8 cellular contexts compared by ENCODE assay signal in genomic region chr21:44818636-44819011, GRCh38. TPM values are rescaled to one million over a fixed set of nuclear protein-coding genes. Genes with fewer than 3 reads are reported as not detected.
DNase-seq lines count a peak whose midpoint lies in the region; ATAC-seq, FAIRE-seq and TF ChIP-seq lines count a peak whose summit lies in the region.

No MANE protein-coding gene starts in this region.

- H3F3A ChIP-seq in SK-N-SH (replicated peaks; ENCODE audit: insufficient read depth): peaks cover 12% of the 10 kb centered on the region

- no peaks in the 10 kb centered on the region for H3K9me2 ChIP-seq in SK-N-SH

- H3K36me3 ChIP-seq in SK-N-SH (replicated peaks in 1 of 2; ENCODE audit: control insufficient read depth in 1 of 2, insufficient read depth in 2 of 2, low read length in 1 of 2): peaks cover 0 to 3% of the 10 kb centered on the region in 2 experiments
- peaks cover 0 to 1% of the 10 kb centered on the region in 2 donors for H3K36me3 ChIP-seq in ascending aorta
- H3K36me3 ChIP-seq in keratinocyte (ENCODE audit: control insufficient read depth in 2 of 2, extremely low read depth in 1 of 2, insufficient read depth in 2 of 2, low read length in 2 of 2): peaks cover 1 to 3% of the 10 kb centered on the region in 2 experiments
- peaks cover 0 to 3% of the 10 kb centered on the region in 2 donors for H3K36me3 ChIP-seq in stomach smooth muscle (ENCODE audit: control insufficient read depth in 2 of 2, insufficient read depth in 2 of 2, low read length in 2 of 2)

- DNase-seq in SK-N-SH (no peak), ascending aorta (ENCODE audit: low spot score in 2 of 2) (no peak), keratinocyte (ENCODE audit: low read depth, low spot score) (no peak), epidermal melanocyte (ENCODE audit: insufficient read length, low spot score) (no peak)
- no peak for DNase-seq in stimulated activated CD4-positive, alpha-beta T cell treated with anti-CD3 and anti-CD28 coated beads, Interleukin-4, amount 100 ng/mL, for 1 hour

- POLR2A ChIA-PET in SK-N-SH (lab: Yijun Ruan, JAX): no interaction called here

- WGBS in SK-N-SH (ENCODE audit: low lambda C conversion rate): no CpG with 5 or more reads among the region's 37 CpGs

- H3K27me3 ChIP-seq in SK-N-SH (ENCODE audit: insufficient read depth) (no peaks in the 10 kb centered on the region), ascending aorta (no peaks in the 10 kb centered on the region), keratinocyte (ENCODE audit: control insufficient read depth, extremely low read depth, insufficient read depth, low read length) (no peaks in the 10 kb centered on the region), stomach smooth muscle (ENCODE audit: control insufficient read depth in 1 of 2, insufficient read depth in 2 of 2, low read length in 2 of 2) (no peaks in the 10 kb centered on the region)

- H3K4me3 ChIP-seq in SK-N-SH (ENCODE audit: low read depth in 2 of 2, low read length in 1 of 2): peak overlapping the region; percentile 60 to 75
- H3K4me3 ChIP-seq in ascending aorta: peak overlapping the region; percentile 60 to 85
- H3K4me3 ChIP-seq in keratinocyte (ENCODE audit: control insufficient read depth in 2 of 3, extremely low read depth in 1 of 3, insufficient read depth in 2 of 3, low read depth in 1 of 3, low read length in 3 of 3): peak overlapping the region; percentile 57 to 68 (median 64)
- H3K4me3 ChIP-seq in stomach smooth muscle (ENCODE audit: low read length in 2 of 2): peak overlapping the region; percentile 51 to 78

- peak overlapping the region; percentile 84 for H3K4me2 ChIP-seq in SK-N-SH
- peak overlapping the region; percentile 69 for H3K4me2 ChIP-seq in keratinocyte (ENCODE audit: control insufficient read depth, extremely low read depth, insufficient read depth, low read depth, low read length)

- peaks cover 8 to 28% of the 10 kb centered on the region in 2 experiments; a peak in 3 of 4 replicates for H3K4me1 ChIP-seq in SK-N-SH (ENCODE audit: control insufficient read depth in 1 of 2, insufficient read depth in 2 of 2, low read depth in 1 of 2, low read length in 1 of 2)
- H3K4me1 ChIP-seq in ascending aorta: peaks cover 5 to 12% of the 10 kb centered on the region in 2 donors
- H3K4me1 ChIP-seq in keratinocyte (ENCODE audit: control insufficient read depth, extremely low read depth, insufficient read depth, low read length): no peaks in the 10 kb centered on the region
- H3K4me1 ChIP-seq in stomach smooth muscle (ENCODE audit: control insufficient read depth, insufficient read depth, low read length): peaks cover 14% of the 10 kb centered on the region

- no peak for FAIRE-seq in keratinocyte (lab: Jason Lieb, UNC)

- H3K79me2 ChIP-seq in SK-N-SH (ENCODE audit: insufficient read depth) (peaks cover 38% of the 10 kb centered on the region), keratinocyte (ENCODE audit: control insufficient read depth, insufficient read depth, low read length) (peaks cover 34% of the 10 kb centered on the region)

- H3K9ac ChIP-seq in SK-N-SH (peak overlapping the region; percentile 79; the same call in 1 of the 2 replicates), keratinocyte (ENCODE audit: control insufficient read depth, extremely low read depth, insufficient read depth, low read length) (peak overlapping the region; percentile 81), stomach smooth muscle (ENCODE audit: low read length in 2 of 2) (peak overlapping the region; percentile 79 to 82)

- CTCF ChIA-PET in SK-N-SH (lab: Yijun Ruan, JAX): no interaction called here

- intact Hi-C loops in ascending aorta (cut with DNase I): loop anchor here (1.0 to 10.0 kb wide), 3 partner anchors 17 to 316 kb away; partner anchors contain the start of gene UBE2G2

- peak overlapping the region in 1 of 2 experiments; percentile 76; a peak in 2 of 4 replicates for H3K27ac ChIP-seq in SK-N-SH (ENCODE audit: low read depth in 2 of 2, low read length in 1 of 2)
- peak overlapping the region; percentile 73 to 82 for H3K27ac ChIP-seq in ascending aorta
- no peak overlapping the region for H3K27ac ChIP-seq in keratinocyte (ENCODE audit: control insufficient read depth, insufficient read depth, low read length)
- peak overlapping the region; percentile 62 for H3K27ac ChIP-seq in stomach smooth muscle (ENCODE audit: low read length)

- no peak for TF ChIP-seq RAD21 in SK-N-SH (IDR thresholded peaks at IDR 0.05; ENCODE audit: low read length)

- TF ChIP-seq CTCF in SK-N-SH (IDR thresholded peaks at IDR 0.05): no peak
- no peak for TF ChIP-seq CTCF in ascending aorta (IDR thresholded peaks at IDR 0.05)
- no peak for TF ChIP-seq CTCF in keratinocyte (optimal IDR thresholded peaks at IDR 0.05 in 1 of 3, IDR thresholded peaks at IDR 0.05 in 1 of 3, conservative IDR thresholded peaks at IDR 0.05 in 1 of 3; ENCODE audit: extremely low read depth in 1 of 3, insufficient read depth in 2 of 3, low read length in 3 of 3)

- H2AFZ ChIP-seq in SK-N-SH (ENCODE audit: low read depth) (peak overlapping the region; percentile 78; the same call in 1 of the 2 replicates), keratinocyte (ENCODE audit: control insufficient read depth, low read length) (peak overlapping the region; percentile 37)

- dilution Hi-C loops in keratinocyte (cut with MboI; ENCODE audit: extremely low pct_ligation_motif_present, low sequenced_read_pairs): no loop called here

- H3K9me1 ChIP-seq in keratinocyte (ENCODE audit: control insufficient read depth, extremely low read depth, insufficient read depth, low read length): no peaks in the 10 kb centered on the region

- H3K9me3 ChIP-seq in SK-N-SH (peaks cover 7% of the 10 kb centered on the region; the same call in 1 of the 2 replicates), ascending aorta (peaks cover 19 to 31% of the 10 kb centered on the region in 2 donors), keratinocyte (ENCODE audit: control insufficient read depth, low read depth, low read length) (peaks cover 5% of the 10 kb centered on the region), stomach smooth muscle (ENCODE audit: control insufficient read depth in 2 of 2, low read length in 2 of 2) (peaks cover 4 to 17% of the 10 kb centered on the region in 2 donors)

- ATAC-seq in SK-N-SH treated with all-trans-retinoic acid at 6 μM for 48 hours (no peak), GM18511 (IDR thresholded peaks at IDR 0.05; ENCODE audit: unreplicated experiment) (no peak)

- TF ChIP-seq EP300 in SK-N-SH (IDR thresholded peaks at IDR 0.05; ENCODE audit: borderline replicate concordance in 1 of 2, low read depth in 1 of 2, low read length in 1 of 2): no peak

- H4K20me1 ChIP-seq in SK-N-SH (ENCODE audit: insufficient read depth): peaks cover 36% of the 10 kb centered on the region
- H4K20me1 ChIP-seq in keratinocyte (ENCODE audit: control insufficient read depth, extremely low read depth, insufficient read depth, low read length): peaks cover 24% of the 10 kb centered on the region

TF ChIP-seq in SK-N-SH, 30 proteins besides CTCF, POLR2A, EP300 and RAD21 (continues in another document):
- TF ChIP-seq EZH2phosphoT487 (IDR thresholded peaks at IDR 0.05; ENCODE audit: borderline replicate concordance, low read depth): no peak
- no peak for TF ChIP-seq MXI1 (IDR thresholded peaks at IDR 0.05; ENCODE audit: low read depth, low read length)

TF ChIP-seq in SK-N-SH treated with all-trans-retinoic acid at 6 μM for 48 hours, 23 proteins besides CTCF, POLR2A, EP300 and RAD21 (continues in another document):
- TF ChIP-seq PPARA (CRISPR knock-in tag; IDR thresholded peaks at IDR 0.05; ENCODE audit: borderline replicate concordance): no peak
- no peak for TF ChIP-seq ZC3H10 (CRISPR knock-in tag; IDR thresholded peaks at IDR 0.05)

RNA-seq across cellular contexts. Expression of gene SUMO3, which starts 0.8 kb away (rescaled TPM):
- 89.0 and 125 TPM in 2 replicates for polyA plus RNA-seq in SK-N-SH (2012; rRNA removed)
- polyA plus RNA-seq in SK-N-SH (2012; cell fraction: cytosol; rRNA removed): 116 and 122 TPM in 2 replicates
- polyA plus RNA-seq in SK-N-SH (2012; cell fraction: nucleus; rRNA removed): 31.5 and 38.2 TPM in 2 replicates
- total RNA-seq in ascending aorta: 69.2 TPM
- polyA plus RNA-seq in keratinocyte: 69.3 to 132 TPM (median 115 TPM) in 3 replicates
- 21.6 TPM for polyA plus RNA-seq in keratinocyte (2011; ENCODE audit: low read depth)
- polyA plus RNA-seq in keratinocyte (2011; cell fraction: cytosol; rRNA removed): 134 and 154 TPM in 2 replicates
- polyA plus RNA-seq in keratinocyte (2011; cell fraction: nucleus; rRNA removed): 33.1 and 37.7 TPM in 2 replicates
- 51.1 and 105 TPM in 2 replicates for polyA plus RNA-seq in keratinocyte (2012; ENCODE audit: low replicate concordance)
- 62.1 to 83.9 TPM (median 66.2 TPM) in 3 replicates for polyA minus RNA-seq in keratinocyte
- polyA minus RNA-seq in keratinocyte (2011; cell fraction: cytosol; rRNA and poly(A)+ RNA removed): 103 TPM
- polyA minus RNA-seq in keratinocyte (2011; cell fraction: nucleus; rRNA and poly(A)+ RNA removed): 13.4 and 18.2 TPM in 2 replicates

RNA-seq across cellular contexts. Expression of gene UBE2G2, which starts 17.0 kb away (rescaled TPM):
- polyA plus RNA-seq in SK-N-SH (2012; rRNA removed) (129 and 149 TPM in 2 replicates), keratinocyte (82.0 to 114 TPM (median 106 TPM) in 3 replicates)
- polyA plus RNA-seq in SK-N-SH (2012; cell fraction: cytosol; rRNA removed): 55.4 and 71.0 TPM in 2 replicates
- 527 and 606 TPM in 2 replicates for polyA plus RNA-seq in SK-N-SH (2012; cell fraction: nucleus; rRNA removed)
- total RNA-seq in ascending aorta: 58.1 TPM
- 44.9 TPM for polyA plus RNA-seq in keratinocyte (2011; ENCODE audit: low read depth)
- 65.3 and 72.5 TPM in 2 replicates for polyA plus RNA-seq in keratinocyte (2011; cell fraction: cytosol; rRNA removed)
- polyA plus RNA-seq in keratinocyte (2011; cell fraction: nucleus; rRNA removed): 241 and 269 TPM in 2 replicates
- polyA plus RNA-seq in keratinocyte (2012; ENCODE audit: low replicate concordance): 51.6 and 64.6 TPM in 2 replicates
- 47.3 to 114 TPM (median 111 TPM) in 3 replicates for polyA minus RNA-seq in keratinocyte
- 58.9 TPM for polyA minus RNA-seq in keratinocyte (2011; cell fraction: cytosol; rRNA and poly(A)+ RNA removed)
- 66.2 and 111 TPM in 2 replicates for polyA minus RNA-seq in keratinocyte (2011; cell fraction: nucleus; rRNA and poly(A)+ RNA removed)

RNA-seq across cellular contexts. Expression of gene PTTG1IP, which starts 54.9 kb away (rescaled TPM):
- polyA plus RNA-seq in SK-N-SH (2012; rRNA removed) (171 and 196 TPM in 2 replicates), keratinocyte (132 to 140 TPM (median 137 TPM) in 3 replicates)
- 173 and 196 TPM in 2 replicates for polyA plus RNA-seq in SK-N-SH (2012; cell fraction: cytosol; rRNA removed)
- polyA plus RNA-seq in SK-N-SH (2012; cell fraction: nucleus; rRNA removed): 113 and 135 TPM in 2 replicates
- 468 TPM for total RNA-seq in ascending aorta
- polyA plus RNA-seq in keratinocyte (2011; ENCODE audit: low read depth): 97.7 TPM
- 114 and 141 TPM in 2 replicates for polyA plus RNA-seq in keratinocyte (2011; cell fraction: cytosol; rRNA removed)
- polyA plus RNA-seq in keratinocyte (2011; cell fraction: nucleus; rRNA removed): 152 and 154 TPM in 2 replicates
- 111 and 120 TPM in 2 replicates for polyA plus RNA-seq in keratinocyte (2012; ENCODE audit: low replicate concordance)
- polyA minus RNA-seq in keratinocyte: 69.3 to 118 TPM (median 90.8 TPM) in 3 replicates
- 232 TPM for polyA minus RNA-seq in keratinocyte (2011; cell fraction: cytosol; rRNA and poly(A)+ RNA removed)
- 92.1 and 106 TPM in 2 replicates for polyA minus RNA-seq in keratinocyte (2011; cell fraction: nucleus; rRNA and poly(A)+ RNA removed)
